ENCODE assay signal across 7 cellular contexts in the genomic region with DNA sequence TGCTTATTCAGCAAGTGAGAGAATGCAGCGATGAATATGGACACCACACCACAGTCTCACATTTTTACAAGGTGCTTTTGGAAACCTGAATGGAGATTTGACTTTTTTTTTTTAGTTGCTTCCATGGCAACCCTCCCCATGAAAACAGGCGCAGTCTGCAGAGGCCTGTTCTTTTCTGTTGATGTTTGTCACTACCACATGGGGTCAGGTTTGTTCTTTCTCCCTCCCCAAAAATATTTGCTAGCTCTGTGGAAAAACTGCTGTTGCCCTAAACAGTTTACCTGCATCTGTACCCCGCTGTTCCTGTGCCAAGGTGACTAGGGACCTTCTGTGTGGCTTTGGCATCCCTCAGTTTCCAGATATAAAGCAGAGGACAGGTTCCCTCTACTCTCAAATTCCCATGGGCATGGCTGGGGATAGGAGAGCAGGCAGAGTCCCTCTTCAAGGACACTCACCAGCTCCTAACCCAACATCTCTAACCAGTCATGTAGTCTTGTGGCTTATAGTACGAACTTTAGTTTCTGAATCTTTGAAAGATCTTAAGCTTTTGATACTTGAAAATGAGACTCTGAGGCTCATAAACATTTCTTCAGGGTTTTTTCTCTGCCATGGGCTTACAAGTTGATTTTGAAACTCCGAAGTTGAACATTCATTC. TPM values are rescaled to one million over a fixed set of nuclear protein-coding genes. Genes with fewer than 3 reads are reported as not detected.
DNase-seq lines count a peak whose midpoint lies in the region; ATAC-seq and TF ChIP-seq lines count a peak whose summit lies in the region.

No MANE protein-coding gene starts in this region.

- no peak overlapping the region for H2AFZ ChIP-seq in mesenchymal stem cell (ENCODE audit: low read depth, low read length)

- no peak overlapping the region for H3K14ac ChIP-seq in mesenchymal stem cell (ENCODE audit: low read length in 2 of 2)

- TF ChIP-seq CTCF in GM10248 (IDR thresholded peaks at IDR 0.05; ENCODE audit: control extremely low read depth, extremely low read depth, low read depth, missing control alignments): peak; percentile 54

- H2BK15ac ChIP-seq in mesenchymal stem cell (ENCODE audit: low read depth, poor library complexity, severe bottlenecking): no peak overlapping the region

- peak; percentile 40 for ATAC-seq in GM21786 (IDR thresholded peaks at IDR 0.05; ENCODE audit: unreplicated experiment)
- ATAC-seq in GM19467 (IDR thresholded peaks at IDR 0.05; ENCODE audit: unreplicated experiment): no peak
- ATAC-seq in GM19324 (IDR thresholded peaks at IDR 0.05; ENCODE audit: low FRiP score, unreplicated experiment): no peak

- no peaks in the 10 kb centered on the region for H3K79me1 ChIP-seq in mesenchymal stem cell (replicated peaks; ENCODE audit: low read length, poor library complexity, severe bottlenecking)

- H3K36me3 Mint-ChIP-seq in T-helper 2 cell treated with Interferon-gamma antibody and Interleukin-4, amounts not matched to agents 5 μg/mL and 100 μg/mL, for 36 hours (ENCODE audit: low read depth): no peaks in the 10 kb centered on the region

- H2BK12ac ChIP-seq in mesenchymal stem cell (ENCODE audit: low read length in 2 of 2): no peak overlapping the region

- H3K4me1 ChIP-seq in mesenchymal stem cell (ENCODE audit: control insufficient read depth, insufficient read depth, low read depth, low read length): peaks cover 4% of the 10 kb centered on the region

- peak overlapping the region; percentile 33 for H3K9ac ChIP-seq in mesenchymal stem cell (ENCODE audit: low read length)

- H3K18ac ChIP-seq in mesenchymal stem cell (ENCODE audit: low read depth in 1 of 2, low read length in 2 of 2): peak overlapping the region in 1 of 2 experiments; percentile 6

- 89% methylated on average over 3 of the region's 5 CpGs for WGBS in mesenchymal stem cell

- no peak overlapping the region for H4K91ac ChIP-seq in mesenchymal stem cell (ENCODE audit: low read length)

- no peak overlapping the region for H3K4ac ChIP-seq in mesenchymal stem cell (ENCODE audit: low read depth in 1 of 2, low read length in 2 of 2)

- H3K23ac ChIP-seq in mesenchymal stem cell (ENCODE audit: low read length in 2 of 2): no peak overlapping the region

- H3K36me3 ChIP-seq in mesenchymal stem cell (ENCODE audit: control insufficient read depth in 1 of 2, insufficient read depth in 2 of 2, low read depth in 1 of 2, low read length in 2 of 2): no peaks in the 10 kb centered on the region

- POLR2A ChIA-PET in GM10248 (lab: Yijun Ruan, JAX): no interaction called here

- CTCF ChIA-PET in GM10248 (lab: Yijun Ruan, JAX): interaction anchor here (0.6 to 7.5 kb wide), 28 partner anchors 10 to 360 kb away, joined by 3 to 98 read pairs (median 4); a partner anchor contains a TSS

- H3K9me3 ChIP-seq in mesenchymal stem cell (ENCODE audit: control insufficient read depth, low read length): no peaks in the 10 kb centered on the region

- peak overlapping the region; percentile 23 for H3K27ac Mint-ChIP-seq in T-helper 2 cell treated with Interferon-gamma antibody and Interleukin-4, amounts not matched to agents 5 μg/mL and 100 μg/mL, for 36 hours

- no peak overlapping the region for H3K4me3 Mint-ChIP-seq in T-helper 2 cell treated with Interferon-gamma antibody and Interleukin-4, amounts not matched to agents 5 μg/mL and 100 μg/mL, for 36 hours

- H3K27me3 Mint-ChIP-seq in T-helper 2 cell treated with Interferon-gamma antibody and Interleukin-4, amounts not matched to agents 5 μg/mL and 100 μg/mL, for 36 hours (ENCODE audit: low read depth): peaks cover 5% of the 10 kb centered on the region

- no peak overlapping the region for H3K4me2 ChIP-seq in mesenchymal stem cell (ENCODE audit: low read length, poor library complexity, severe bottlenecking)

- H3K27me3 ChIP-seq in mesenchymal stem cell (ENCODE audit: control insufficient read depth in 1 of 2, insufficient read depth in 1 of 2, low read length in 2 of 2): no peaks in the 10 kb centered on the region

- no peak overlapping the region for H2AK5ac ChIP-seq in mesenchymal stem cell (ENCODE audit: low read length, severe bottlenecking)

- no peak overlapping the region for H4K8ac ChIP-seq in mesenchymal stem cell (ENCODE audit: low read length)

- peaks cover 4% of the 10 kb centered on the region for H3K9me3 Mint-ChIP-seq in T-helper 2 cell treated with Interferon-gamma antibody and Interleukin-4, amounts not matched to agents 5 μg/mL and 100 μg/mL, for 36 hours

- H2BK120ac ChIP-seq in mesenchymal stem cell (ENCODE audit: low read depth, low read length): no peak overlapping the region

- no peak overlapping the region for H3K4me3 ChIP-seq in mesenchymal stem cell (ENCODE audit: insufficient read depth in 1 of 2, low read depth in 1 of 2, low read length in 2 of 2)

- no peak overlapping the region for H2BK5ac ChIP-seq in mesenchymal stem cell (ENCODE audit: low read depth, low read length, poor library complexity, severe bottlenecking)

- no peak overlapping the region for H3K27ac ChIP-seq in mesenchymal stem cell (ENCODE audit: low read length, poor library complexity, severe bottlenecking)

- DNase-seq in GM10248 (ENCODE audit: extremely low spot score) (no peak), mesenchymal stem cell (no peak)
- no peak for DNase-seq in T-helper 2 cell treated with Interferon-gamma antibody and Interleukin-4, amounts not matched to agents 5 μg/mL and 100 μg/mL, for 36 hours (ENCODE audit: low spot score)
- no peak for DNase-seq in stimulated activated CD4-positive, alpha-beta T cell treated with anti-CD3 and anti-CD28 coated beads, Interleukin-2, amount 100 ng/mL, for 48 hours

- H3K4me1 Mint-ChIP-seq in T-helper 2 cell treated with Interferon-gamma antibody and Interleukin-4, amounts not matched to agents 5 μg/mL and 100 μg/mL, for 36 hours (ENCODE audit: low read depth): peaks cover 38% of the 10 kb centered on the region

RNA-seq across cellular contexts. Expression of a gene that starts 14.7 kb away (rescaled TPM):
- polyA plus RNA-seq in mesenchymal stem cell (2013, experiment 1 of 2): 54.6 TPM
- polyA plus RNA-seq in mesenchymal stem cell (2013, experiment 2 of 2): 55.7 TPM
